Comparison of ENCODE assay signal across 21 cellular contexts in genomic region chr22:39229075-39229474, GRCh38. TPM values are rescaled to one million over a fixed set of nuclear protein-coding genes. Genes with fewer than 3 reads are reported as not detected.
DNase-seq lines count a peak whose midpoint lies in the region; ATAC-seq and TF ChIP-seq lines count a peak whose summit lies in the region.
"Had no signal": no experiment of that assay in that cellular context is flagged by ENCODE, and none has a peak within 500 bp of the region (broad histone marks: within the 10 kb centered on the region; RNA-seq: fewer than 3 reads in every experiment).

No MANE protein-coding gene starts in this region.

- no peak for TF ChIP-seq POLR2A in HCT116 (IDR thresholded peaks at IDR 0.05; ENCODE audit: borderline replicate concordance, extremely low read depth, insufficient read depth, insufficient read length)

- H3K4me1 ChIP-seq in HCT116 (ENCODE audit: control insufficient read depth in 1 of 2, insufficient read depth in 2 of 2, low read length in 2 of 2) = peaks cover 0 to under 1% of the 10 kb centered on the region in 2 experiments; a peak in 1 of 4 replicates
- peaks cover under 1% of the 10 kb centered on the region for H3K4me1 ChIP-seq in Panc1 (ENCODE audit: control insufficient read depth, insufficient read depth, low read length)
- H3K4me1 ChIP-seq: BE2C had no signal

- H3K27ac Mint-ChIP-seq in endothelial cell (ENCODE audit: unreplicated experiment) (peak overlapping the region; percentile 71), osteocyte (ENCODE audit: unreplicated experiment) (peak overlapping the region; percentile 44), T-cell (no peak overlapping the region)

- H3K9me3 Mint-ChIP-seq in endothelial cell (ENCODE audit: unreplicated experiment) (no peaks in the 10 kb centered on the region), osteocyte (ENCODE audit: unreplicated experiment) (no peaks in the 10 kb centered on the region), T-cell (no peaks in the 10 kb centered on the region)
- H3K9me3 Mint-ChIP-seq: CD4-positive, CD25-positive, alpha-beta regulatory T cell; CD8-positive, alpha-beta memory T cell had no signal

- H3K4me3 ChIP-seq in HCT116 (replicated peaks in 1 of 2; ENCODE audit: low read depth in 1 of 2, low read length in 2 of 2) (no peak overlapping the region), Panc1 (ENCODE audit: low read depth in 2 of 2, low read length in 2 of 2) (no peak overlapping the region)
- H3K4me3 ChIP-seq: GM12878, K562 had no signal

- H3K9me2 ChIP-seq in HCT116 (ENCODE audit: insufficient read depth) = no peaks in the 10 kb centered on the region

- TF ChIP-seq CTCF in HCT116 (IDR thresholded peaks at IDR 0.05 in 2 of 3, conservative IDR thresholded peaks at IDR 0.05 in 1 of 3; ENCODE audit: borderline replicate concordance in 1 of 3, insufficient read depth in 1 of 3, low read depth in 2 of 3, low read length in 2 of 3) = no peak
- TF ChIP-seq CTCF in Panc1 (IDR thresholded peaks at IDR 0.05) = no peak
- no peak for TF ChIP-seq CTCF in endothelial cell (IDR thresholded peaks at IDR 0.05; ENCODE audit: unreplicated experiment)
- no peak for TF ChIP-seq CTCF in osteocyte (IDR thresholded peaks at IDR 0.05)

- H3K4me3 Mint-ChIP-seq in endothelial cell (ENCODE audit: unreplicated experiment) = peak overlapping the region; percentile 38
- no peak overlapping the region for H3K4me3 Mint-ChIP-seq in osteocyte (ENCODE audit: unreplicated experiment)
- H3K4me3 Mint-ChIP-seq in T-cell = no peak overlapping the region
- H3K4me3 Mint-ChIP-seq: CD4-positive, CD25-positive, alpha-beta regulatory T cell; CD8-positive, alpha-beta memory T cell had no signal

- no peak overlapping the region for H2AFZ ChIP-seq in HCT116 (ENCODE audit: low read depth, low read length, poor library complexity, severe bottlenecking)

- no peaks in the 10 kb centered on the region for H3K79me2 ChIP-seq in HCT116 (ENCODE audit: insufficient read depth, low read length)

- no peak for TF ChIP-seq RAD21 in HCT116 (IDR thresholded peaks at IDR 0.05; ENCODE audit: low read depth)

- BruUV-seq in HCT116 (replicated peaks; lab: Mats Ljungman, UMichigan) (TSS peak; percentile 16), Panc1 (replicated peaks; lab: Mats Ljungman, UMichigan) (TSS peak; percentile 26)

- DNase-seq in HCT116 (ENCODE audit: low read depth, low spot score) (no peak), Panc1 (ENCODE audit: low read depth, low spot score) (no peak), endothelial cell (ENCODE audit: low spot score) (no peak), osteocyte (ENCODE audit: extremely low spot score, unreplicated experiment) (no peak), T-cell (no peak), pons (ENCODE audit: low spot score) (no peak), NCI-H345 (lab: John Stamatoyannopoulos, UW) (no peak)
- DNase-seq: ACHN; BE2C; C1 segment of cervical spinal cord; CD4-positive, CD25-positive, alpha-beta regulatory T cell; CD8-positive, alpha-beta memory T cell; COR-L47; DMS 273 treated with DMSO at 0.1 percent for 48 hours; DMS53; DND-41; EL; IMR-90 had no signal

- no peaks in the 10 kb centered on the region for H3K9me3 ChIP-seq in HCT116 (ENCODE audit: control insufficient read depth in 1 of 2, insufficient read depth in 1 of 2, low read depth in 1 of 2, low read length in 2 of 2)
- H3K9me3 ChIP-seq in Panc1 (ENCODE audit: control insufficient read depth, insufficient read depth, low read depth, low read length) = no peaks in the 10 kb centered on the region
- H3K9me3 ChIP-seq: BE2C had no signal

- CTCF ChIA-PET in HCT116 (lab: Charles Lee) (no interaction called here), Panc1 (lab: Charles Lee) (interaction anchor here (0.6 kb wide), 1 partner anchor 56 kb away, joined by 3 read pairs; no protein-coding TSS in a partner anchor), T-cell (lab: Charles Lee) (no interaction called here)

- H3K36me3 ChIP-seq in HCT116 (ENCODE audit: control insufficient read depth in 1 of 2, insufficient read depth in 2 of 2, low read length in 2 of 2) (peaks cover 2 to 24% of the 10 kb centered on the region in 2 experiments; a peak in 1 of 4 replicates), Panc1 (ENCODE audit: control insufficient read depth, insufficient read depth, low read length) (peaks cover 2% of the 10 kb centered on the region; the same call in 1 of the 2 replicates)
- H3K36me3 ChIP-seq: BE2C had no signal

- RAD21 ChIA-PET in HCT116 (lab: Charles Lee; ENCODE audit: low non-redundant PET in 1 of 2, low total read pairs in 2 of 2, uncharacterized antibody in 2 of 2, unreplicated experiment in 2 of 2) = no interaction called here

- in situ Hi-C loops in Panc1 (cut with HindIII; ENCODE audit: low pct_unique_long_range_greater_than_20kb, low sequenced_read_pairs) = no loop called here

- H3K27me3 ChIP-seq in HCT116 (ENCODE audit: insufficient read depth, low read length) (no peaks in the 10 kb centered on the region), Panc1 (ENCODE audit: control insufficient read depth, insufficient read depth, low read length) (no peaks in the 10 kb centered on the region)
- H3K27me3 ChIP-seq: BE2C had no signal

- H3K27me3 Mint-ChIP-seq in endothelial cell (ENCODE audit: unreplicated experiment) = peaks cover 14% of the 10 kb centered on the region
- H3K27me3 Mint-ChIP-seq in osteocyte (ENCODE audit: unreplicated experiment) = no peaks in the 10 kb centered on the region
- peaks cover 8 to 11% of the 10 kb centered on the region in 2 donors for H3K27me3 Mint-ChIP-seq in T-cell

- intact Hi-C loops in HCT116 (cut with micrococcal nuclease) (no loop called here), Panc1 (cut with micrococcal nuclease; ENCODE audit: unreplicated experiment) (no loop called here)

- POLR2A ChIA-PET in HCT116 (lab: Charles Lee) = no interaction called here
- POLR2A ChIA-PET in Panc1 (lab: Charles Lee) = no interaction called here
- POLR2A ChIA-PET in T-cell (lab: Charles Lee) = no interaction called here

- H3K36me3 Mint-ChIP-seq in endothelial cell (ENCODE audit: low read depth, unreplicated experiment) = peaks cover 35% of the 10 kb centered on the region
- H3K36me3 Mint-ChIP-seq in osteocyte (ENCODE audit: unreplicated experiment) = peaks cover 20% of the 10 kb centered on the region
- H3K36me3 Mint-ChIP-seq in T-cell = peaks cover 28% of the 10 kb centered on the region

- no peaks in the 10 kb centered on the region for H4K20me1 ChIP-seq in HCT116 (ENCODE audit: insufficient read depth)

- ATAC-seq in HCT116 (no peak), Panc1 (no peak), T-cell (replicated peaks in 1 of 4) (no peak)
- ATAC-seq: GM12878, K562 had no signal

- no peak overlapping the region for H3K27ac ChIP-seq in HCT116 (ENCODE audit: low read depth, low read length)
- no peak overlapping the region for H3K27ac ChIP-seq in Panc1 (ENCODE audit: low read length)
- H3K27ac ChIP-seq: HL-60 had no signal

- no peak overlapping the region for H3K4me2 ChIP-seq in HCT116 (ENCODE audit: low read length)

- H3K9ac ChIP-seq in HCT116 (ENCODE audit: low read length) = no peak overlapping the region

- peaks cover 21% of the 10 kb centered on the region for H3K4me1 Mint-ChIP-seq in endothelial cell (ENCODE audit: unreplicated experiment)
- H3K4me1 Mint-ChIP-seq in osteocyte (ENCODE audit: unreplicated experiment) = peaks cover 13% of the 10 kb centered on the region
- H3K4me1 Mint-ChIP-seq in T-cell = peaks cover 5 to 13% (median 5%) of the 10 kb centered on the region in 3 donors
- H3K4me1 Mint-ChIP-seq: CD4-positive, CD25-positive, alpha-beta regulatory T cell had no signal

TF ChIP-seq in HCT116, 20 proteins besides CTCF, POLR2A, EP300 and RAD21 (continues in another document):
- no peak for TF ChIP-seq CBX3 (IDR thresholded peaks at IDR 0.05; ENCODE audit: low read depth)
- TF ChIP-seq CEBPB (IDR thresholded peaks at IDR 0.05; ENCODE audit: low read depth) = no peak
- TF ChIP-seq YY1 (IDR thresholded peaks at IDR 0.05; ENCODE audit: extremely low read depth, insufficient replicate concordance, low read depth, low read length) = no peak
- TF ChIP-seq ZFX (IDR thresholded peaks at IDR 0.05) = no peak
- no peak for TF ChIP-seq SP1 (IDR thresholded peaks at IDR 0.05; ENCODE audit: low read depth)
- no peak for TF ChIP-seq REST (IDR thresholded peaks at IDR 0.05; ENCODE audit: low read depth)
- no peak for TF ChIP-seq SRF (IDR thresholded peaks at IDR 0.05; ENCODE audit: low read depth)
- TF ChIP-seq MAX (IDR thresholded peaks at IDR 0.05) = no peak
- TF ChIP-seq TCF7L2 (IDR thresholded peaks at IDR 0.05; ENCODE audit: borderline replicate concordance, extremely low read depth, insufficient read depth, insufficient read length) = no peak

RNA-seq across cellular contexts. Expression of gene PDGFB, which starts 15.7 kb away (rescaled TPM):
- 13.1 TPM for total RNA-seq in HCT116 (2021; ENCODE audit: unreplicated experiment)
- polyA plus RNA-seq in HCT116 (2012) = 15.7 and 16.0 TPM in 2 replicates
- 78.0 TPM for total RNA-seq in Panc1 (2021; ENCODE audit: unreplicated experiment)
- 109 TPM for polyA plus RNA-seq in Panc1 (2012; ENCODE audit: insufficient read length)
- 53.4 TPM for total RNA-seq in endothelial cell (ENCODE audit: unreplicated experiment)
- total RNA-seq in osteocyte = 16.8 and 20.0 TPM in 2 replicates
- 10 to 100 TPM in 2 of 5 donors, 1 to 10 TPM in 3; 2.9 to 18.3 (median 4.6) TPM for total RNA-seq in T-cell
- total RNA-seq: IMR-90 had no signal

Comparison
In these comparisons a context has a peak if more than half of its experiments do, and no peak if none do; other contexts are left out.
1. H3K27ac Mint-ChIP-seq: peak in endothelial cell (single experiment) and osteocyte (single experiment); none in T-cell (0 of 2).